ENCODE assay signal across 1 cellular context in the genomic region with DNA sequence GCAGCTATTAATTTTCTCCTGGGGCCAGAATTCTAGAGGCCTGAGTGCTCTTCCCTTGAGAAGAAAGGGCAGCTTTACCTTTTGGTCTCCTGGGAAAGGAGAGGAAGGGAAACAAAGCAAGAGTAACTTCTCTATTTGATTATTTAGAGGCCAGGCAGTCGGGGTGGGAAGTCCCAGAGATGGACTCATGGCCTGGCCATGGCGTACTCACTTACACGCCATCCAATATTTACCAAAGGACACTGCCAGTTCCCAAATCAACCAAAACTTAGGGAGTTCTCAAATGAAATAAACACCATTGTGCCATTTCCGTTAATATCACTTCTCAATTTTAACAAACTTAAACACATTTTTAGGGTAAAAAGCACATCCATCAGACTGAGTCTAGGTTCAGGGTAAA.
TF ChIP-seq lines count a peak whose summit lies in the region.

No MANE protein-coding gene starts in this region.

TF ChIP-seq in HepG2, 621 proteins besides CTCF, POLR2A, EP300 and RAD21 (continued from another document):
- TF ChIP-seq ATF4 (CRISPR knock-in tag; IDR thresholded peaks at IDR 0.05) (no peak), FOXJ3 (CRISPR knock-in tag; IDR thresholded peaks at IDR 0.05; ENCODE audit: borderline replicate concordance) (no peak)
- TF ChIP-seq, protein P1, sequence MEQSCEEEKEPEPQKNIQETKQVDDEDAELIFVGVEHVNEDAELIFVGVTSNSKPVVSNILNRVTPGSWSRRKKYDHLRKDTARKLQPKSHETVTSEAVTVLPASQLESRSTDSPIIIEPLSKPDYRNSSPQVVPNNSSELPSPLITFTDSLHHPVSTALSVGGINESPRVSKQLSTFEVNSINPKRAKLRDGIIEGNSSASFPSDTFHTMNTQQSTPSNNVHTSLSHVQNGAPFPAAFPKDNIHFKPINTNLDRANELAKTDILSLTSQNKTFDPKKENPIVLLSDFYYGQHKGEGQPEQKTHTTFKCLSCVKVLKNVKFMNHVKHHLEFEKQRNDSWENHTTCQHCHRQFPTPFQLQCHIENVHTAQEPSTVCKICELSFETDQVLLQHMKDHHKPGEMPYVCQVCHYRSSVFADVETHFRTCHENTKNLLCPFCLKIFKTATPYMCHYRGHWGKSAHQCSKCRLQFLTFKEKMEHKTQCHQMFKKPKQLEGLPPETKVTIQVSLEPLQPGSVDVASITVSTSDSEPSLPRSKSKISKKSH (CRISPR knock-in tag; IDR thresholded peaks at IDR 0.05; ENCODE audit: borderline replicate concordance): no peak
- TF ChIP-seq, protein P2, sequence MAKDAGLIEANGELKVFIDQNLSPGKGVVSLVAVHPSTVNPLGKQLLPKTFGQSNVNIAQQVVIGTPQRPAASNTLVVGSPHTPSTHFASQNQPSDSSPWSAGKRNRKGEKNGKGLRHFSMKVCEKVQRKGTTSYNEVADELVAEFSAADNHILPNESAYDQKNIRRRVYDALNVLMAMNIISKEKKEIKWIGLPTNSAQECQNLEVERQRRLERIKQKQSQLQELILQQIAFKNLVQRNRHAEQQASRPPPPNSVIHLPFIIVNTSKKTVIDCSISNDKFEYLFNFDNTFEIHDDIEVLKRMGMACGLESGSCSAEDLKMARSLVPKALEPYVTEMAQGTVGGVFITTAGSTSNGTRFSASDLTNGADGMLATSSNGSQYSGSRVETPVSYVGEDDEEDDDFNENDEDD (CRISPR knock-in tag; IDR thresholded peaks at IDR 0.05; ENCODE audit: borderline replicate concordance): no peak
- TF ChIP-seq, protein P3, sequence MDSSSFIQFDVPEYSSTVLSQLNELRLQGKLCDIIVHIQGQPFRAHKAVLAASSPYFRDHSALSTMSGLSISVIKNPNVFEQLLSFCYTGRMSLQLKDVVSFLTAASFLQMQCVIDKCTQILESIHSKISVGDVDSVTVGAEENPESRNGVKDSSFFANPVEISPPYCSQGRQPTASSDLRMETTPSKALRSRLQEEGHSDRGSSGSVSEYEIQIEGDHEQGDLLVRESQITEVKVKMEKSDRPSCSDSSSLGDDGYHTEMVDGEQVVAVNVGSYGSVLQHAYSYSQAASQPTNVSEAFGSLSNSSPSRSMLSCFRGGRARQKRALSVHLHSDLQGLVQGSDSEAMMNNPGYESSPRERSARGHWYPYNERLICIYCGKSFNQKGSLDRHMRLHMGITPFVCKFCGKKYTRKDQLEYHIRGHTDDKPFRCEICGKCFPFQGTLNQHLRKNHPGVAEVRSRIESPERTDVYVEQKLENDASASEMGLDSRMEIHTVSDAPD (CRISPR knock-in tag; IDR thresholded peaks at IDR 0.05): 0 out of 2 replicates have a peak, but pooled peaks have one; percentile 19
TF ChIP-seq in HepG2: peak in this region for 3.
